Comparison of ENCODE assay signal across 28 cellular contexts in genomic region chr3:112598731-112599130, GRCh38.
"Had no signal": no experiment of that assay in that cellular context is flagged by ENCODE, and none has a peak within 500 bp of the region (broad histone marks: within the 10 kb centered on the region; RNA-seq: fewer than 3 reads in every experiment).

No MANE protein-coding gene starts in this region.

- H3K9ac ChIP-seq: neural progenitor cell had no signal

- H3K27ac ChIP-seq: esophagus squamous epithelium, gastrocnemius medialis, heart left ventricle, hepatocyte, neural progenitor cell, prostate gland, sigmoid colon, skin epidermis, spleen, suprapubic skin, transverse colon, upper lobe of right lung, uterus had no signal

- H3K9me3 ChIP-seq: esophagus squamous epithelium, gastrocnemius medialis, prostate gland, sigmoid colon, spleen, suprapubic skin, transverse colon, upper lobe of right lung, uterus had no signal

- H3K27ac Mint-ChIP-seq: effector memory CD8-positive, alpha-beta T cell; memory B cell; naive thymus-derived CD4-positive, alpha-beta T cell; nephron had no signal

- H2AFZ ChIP-seq: hepatocyte, neural progenitor cell had no signal

- H3K4me2 ChIP-seq: hepatocyte, neural progenitor cell had no signal

- H3K4me3 ChIP-seq: esophagus squamous epithelium, gastrocnemius medialis, heart left ventricle, hepatocyte, lung, neural progenitor cell, prostate gland, sigmoid colon, skin epidermis, spleen, suprapubic skin, transverse colon, upper lobe of right lung, uterus had no signal

- H3K27me3 Mint-ChIP-seq: effector memory CD8-positive, alpha-beta T cell; memory B cell; stimulated activated naive CD8-positive, alpha-beta T cell treated with anti-CD3 and anti-CD28 coated beads, Interleukin-15, amount 100 ng/mL, for 72 hours had no signal

- H3K9me3 Mint-ChIP-seq: effector memory CD8-positive, alpha-beta T cell; memory B cell; nephron; stimulated activated naive CD8-positive, alpha-beta T cell treated with anti-CD3 and anti-CD28 coated beads, Interleukin-15, amount 100 ng/mL, for 72 hours had no signal

- DNase-seq: cortex of kidney; effector memory CD8-positive, alpha-beta T cell; erythroblast; esophagus squamous epithelium; foreskin fibroblast; gastrocnemius medialis; heart left ventricle; kidney; naive thymus-derived CD4-positive, alpha-beta T cell; right cardiac atrium; sigmoid colon; spleen; stimulated activated CD4-positive, alpha-beta T cell treated with anti-CD3 and anti-CD28 coated beads, Interleukin-15, amount 100 ng/mL, for 24 hours; stimulated activated CD4-positive, alpha-beta T cell treated with anti-CD3 and anti-CD28 coated beads, Interleukin-4, amount 100 ng/mL, for 1 hour; stimulated activated CD8-positive, alpha-beta memory T cell treated with anti-CD3 and anti-CD28 coated beads, Interleukin-4, amount 100 ng/mL, for 48 hours; stimulated activated naive CD4-positive, alpha-beta T cell; stimulated activated naive CD8-positive, alpha-beta T cell treated with anti-CD3 and anti-CD28 coated beads, Interleukin-15, amount 100 ng/mL, for 72 hours; transverse colon; upper lobe of right lung; uterus had no signal

- H3K27me3 ChIP-seq: esophagus squamous epithelium, gastrocnemius medialis, heart left ventricle, hepatocyte, neural progenitor cell, sigmoid colon, spleen, suprapubic skin, transverse colon, upper lobe of right lung, uterus had no signal

- H3K4me1 ChIP-seq: gastrocnemius medialis, heart left ventricle, neural progenitor cell, prostate gland, sigmoid colon, spleen, suprapubic skin, transverse colon, upper lobe of right lung, uterus had no signal

- H3K4me3 Mint-ChIP-seq: effector memory CD8-positive, alpha-beta T cell; memory B cell; naive thymus-derived CD4-positive, alpha-beta T cell; nephron; neural progenitor cell; stimulated activated naive CD8-positive, alpha-beta T cell treated with anti-CD3 and anti-CD28 coated beads, Interleukin-15, amount 100 ng/mL, for 72 hours had no signal

- H3K36me3 ChIP-seq: neural progenitor cell, prostate gland, uterus had no signal

- H3K4me1 Mint-ChIP-seq: nephron had no signal

- H3K79me2 ChIP-seq: hepatocyte had no signal
